Comparison of ENCODE assay signal across 26 cellular contexts in genomic region chr12:52417742-52418141, GRCh38. TPM values are rescaled to one million over a fixed set of nuclear protein-coding genes. Genes with fewer than 3 reads are reported as not detected.
DNase-seq lines count a peak whose midpoint lies in the region.
"Had no signal": no experiment of that assay in that cellular context is flagged by ENCODE, and none has a peak within 500 bp of the region (broad histone marks: within the 10 kb centered on the region; RNA-seq: fewer than 3 reads in every experiment).

No MANE protein-coding gene starts in this region.

- H3K4me1 ChIP-seq in skeletal muscle tissue (ENCODE audit: control insufficient read depth in 3 of 3, insufficient read depth in 3 of 3, low read length in 3 of 3): peaks cover 4 to 8% (median 4%) of the 10 kb centered on the region in 3 donors

- no peaks in the 10 kb centered on the region for H3K9me3 ChIP-seq in skeletal muscle tissue (ENCODE audit: control insufficient read depth in 3 of 3, low read length in 3 of 3)
- H3K9me3 ChIP-seq: BLaER1, Peyer's patch had no signal

- H3K4me3 ChIP-seq in skeletal muscle tissue (ENCODE audit: low read length in 3 of 3): no peak overlapping the region
- H3K4me3 ChIP-seq: BLaER1, Peyer's patch, SK-N-MC had no signal

- H3K36me3 ChIP-seq in skeletal muscle tissue (ENCODE audit: control insufficient read depth in 3 of 3, insufficient read depth in 3 of 3, low read length in 3 of 3): no peaks in the 10 kb centered on the region
- H3K36me3 ChIP-seq: BLaER1, Peyer's patch had no signal

- H3K9ac ChIP-seq in skeletal muscle tissue (ENCODE audit: low read depth in 1 of 3, low read length in 3 of 3): no peak overlapping the region
- H3K9ac ChIP-seq: BLaER1 had no signal

- peak; percentile 62 for DNase-seq in NCI-H2171 treated with DMSO at 0.1 percent for 48 hours (lab: John Stamatoyannopoulos, UW)
- DNase-seq in NCI-H2171 (lab: John Stamatoyannopoulos, UW): no peak
- DNase-seq in NCI-H1436 treated with DMSO at 0.1 percent for 48 hours (lab: John Stamatoyannopoulos, UW): peak; percentile 52
- DNase-seq in NCI-H774 (lab: John Stamatoyannopoulos, UW): peak; percentile 88
- DNase-seq in occipital lobe (lab: John Stamatoyannopoulos, UW): no peak
- no peak for DNase-seq in A172 (ENCODE audit: low spot score)
- no peak for DNase-seq in activated T-cell treated with anti-CD3 and anti-CD28 coated beads for 4 hours
- DNase-seq: activated CD4-positive, alpha-beta memory T cell treated with anti-CD3 and anti-CD28 coated beads, Interleukin-2, amount 10 ng/mL, durations not matched to agents 7 days and 5 days; activated naive CD4-positive, alpha-beta T cell treated with anti-CD3 and anti-CD28 coated beads for 36 hours; activated T-cell treated with anti-CD3 and anti-CD28 coated beads, Interleukin-2, amount 50 U/mL, for 1 hour; foreskin keratinocyte; kidney glomerular epithelial cell; mesenchymal stem cell; naive B cell; NCI-H1930; NK-92 treated with Interleukin-12 subunit alpha and Interleukin-12 subunit beta, amount 100 ng/mL, for 24 hours; Peyer's patch had no signal

- peaks cover 6 to 22% (median 16%) of the 10 kb centered on the region in 3 donors for H3K27me3 ChIP-seq in skeletal muscle tissue (ENCODE audit: control insufficient read depth in 3 of 3, insufficient read depth in 3 of 3, low read length in 3 of 3)
- H3K27me3 ChIP-seq: BLaER1, foreskin keratinocyte, Peyer's patch had no signal

- peak overlapping the region; percentile 21 for H3K27ac ChIP-seq in skeletal muscle tissue (ENCODE audit: low read depth, low read length)
- H3K27ac ChIP-seq: BLaER1, SK-N-MC had no signal

RNA-seq across cellular contexts. Expression of gene KRT82, which starts 11.6 kb away (rescaled TPM):
- total RNA-seq in skeletal muscle tissue (not detected), occipital lobe (not detected)
- not detected in 2 replicates for total RNA-seq in A172 (2014; rRNA removed; shearing (Covaris generic))
- total RNA-seq: activated CD4-positive, alpha-beta memory T cell treated with anti-CD3 and anti-CD28 coated beads, Interleukin-2, amount 10 ng/mL, durations not matched to agents 7 days and 5 days; activated naive CD4-positive, alpha-beta T cell treated with anti-CD3 and anti-CD28 coated beads for 36 hours; foreskin keratinocyte; G401; osteoblast; Peyer's patch; subcutaneous adipose tissue; T-helper 2 cell treated with Interferon-gamma antibody and Interleukin-4, amounts not matched to agents 100 ng/mL and 5 ng/mL, for 36 hours; ureter; WTC11 had no signal

RNA-seq across cellular contexts. Expression of gene KRT75, which starts 16.4 kb away (rescaled TPM):
- total RNA-seq in skeletal muscle tissue (not detected), occipital lobe (not detected)
- 0.07 TPM in 1 of 2 replicates, not detected in the other for total RNA-seq in A172 (2014; rRNA removed; shearing (Covaris generic))
- total RNA-seq: activated CD4-positive, alpha-beta memory T cell treated with anti-CD3 and anti-CD28 coated beads, Interleukin-2, amount 10 ng/mL, durations not matched to agents 7 days and 5 days; activated naive CD4-positive, alpha-beta T cell treated with anti-CD3 and anti-CD28 coated beads for 36 hours; Peyer's patch; subcutaneous adipose tissue; T-helper 2 cell treated with Interferon-gamma antibody and Interleukin-4, amounts not matched to agents 100 ng/mL and 5 ng/mL, for 36 hours; ureter; WTC11 had no signal

RNA-seq across cellular contexts. Expression of gene KRT84, which starts 32.3 kb away (rescaled TPM):
- not detected for total RNA-seq in skeletal muscle tissue
- total RNA-seq in occipital lobe: not detected
- total RNA-seq in A172 (2014; rRNA removed; shearing (Covaris generic)): not detected in 2 replicates
- total RNA-seq: activated CD4-positive, alpha-beta memory T cell treated with anti-CD3 and anti-CD28 coated beads, Interleukin-2, amount 10 ng/mL, durations not matched to agents 7 days and 5 days; activated naive CD4-positive, alpha-beta T cell treated with anti-CD3 and anti-CD28 coated beads for 36 hours; foreskin keratinocyte; G401; osteoblast; Peyer's patch; subcutaneous adipose tissue; T-helper 2 cell treated with Interferon-gamma antibody and Interleukin-4, amounts not matched to agents 100 ng/mL and 5 ng/mL, for 36 hours; ureter; WTC11 had no signal

RNA-seq across cellular contexts. Expression of gene KRT6B, which starts 34.2 kb away (rescaled TPM):
- total RNA-seq in skeletal muscle tissue (not detected), occipital lobe (0.16 TPM)
- total RNA-seq in A172 (2014; rRNA removed; shearing (Covaris generic)): not detected in 2 replicates
- total RNA-seq: activated CD4-positive, alpha-beta memory T cell treated with anti-CD3 and anti-CD28 coated beads, Interleukin-2, amount 10 ng/mL, durations not matched to agents 7 days and 5 days; activated naive CD4-positive, alpha-beta T cell treated with anti-CD3 and anti-CD28 coated beads for 36 hours; G401; osteoblast; Peyer's patch; subcutaneous adipose tissue; T-helper 2 cell treated with Interferon-gamma antibody and Interleukin-4, amounts not matched to agents 100 ng/mL and 5 ng/mL, for 36 hours; WTC11 had no signal

RNA-seq across cellular contexts. Expression of gene KRT85, which starts 50.5 kb away (rescaled TPM):
- 0.52 TPM for total RNA-seq in skeletal muscle tissue
- not detected for total RNA-seq in occipital lobe
- 0.05 TPM in 1 of 2 replicates, not detected in the other for total RNA-seq in A172 (2014; rRNA removed; shearing (Covaris generic))
- total RNA-seq: activated CD4-positive, alpha-beta memory T cell treated with anti-CD3 and anti-CD28 coated beads, Interleukin-2, amount 10 ng/mL, durations not matched to agents 7 days and 5 days; activated naive CD4-positive, alpha-beta T cell treated with anti-CD3 and anti-CD28 coated beads for 36 hours; foreskin keratinocyte; G401; osteoblast; Peyer's patch; subcutaneous adipose tissue; T-helper 2 cell treated with Interferon-gamma antibody and Interleukin-4, amounts not matched to agents 100 ng/mL and 5 ng/mL, for 36 hours; ureter; WTC11 had no signal

Comparison
In these comparisons a context has a peak if more than half of its experiments do, and no peak if none do; other contexts are left out.
1. DNase-seq: peak in NCI-H2171 treated with DMSO at 0.1 percent for 48 hours (single experiment), NCI-H1436 treated with DMSO at 0.1 percent for 48 hours (single experiment) and NCI-H774 (single experiment); none in NCI-H2171 (single experiment), occipital lobe (single experiment), A172 (single experiment) and activated T-cell treated with anti-CD3 and anti-CD28 coated beads for 4 hours (single experiment).